In the genomic region with DNA sequence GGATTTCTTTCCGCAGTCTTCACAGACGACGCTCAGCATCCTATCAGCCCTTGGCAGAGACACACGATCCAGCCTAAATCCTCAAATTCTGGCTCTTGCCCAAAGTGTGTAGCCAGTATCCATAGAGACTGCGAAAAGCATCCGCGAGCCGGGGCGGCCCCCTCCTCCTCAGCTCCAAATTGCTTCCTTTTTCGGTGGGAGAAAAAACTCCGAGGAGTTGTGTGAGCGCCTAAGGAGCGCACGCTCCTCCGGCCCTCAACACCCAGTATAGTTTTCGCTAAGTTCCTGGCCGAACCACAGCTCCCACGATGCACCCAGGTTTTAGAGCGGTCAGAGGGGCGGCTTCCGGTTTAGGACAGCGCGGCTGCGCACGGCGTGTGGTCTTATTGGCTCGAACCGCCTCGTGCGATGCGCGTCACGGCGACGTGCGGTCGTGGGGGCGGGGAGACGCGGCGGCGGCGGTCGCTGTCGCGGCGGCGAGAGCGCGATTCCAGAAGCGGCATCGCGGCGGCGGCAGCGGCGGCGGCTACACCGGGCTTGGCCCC, we compare ENCODE assay signal across 1 cellular context.
TF ChIP-seq lines count a peak whose summit lies in the region.

A gene with protein sequence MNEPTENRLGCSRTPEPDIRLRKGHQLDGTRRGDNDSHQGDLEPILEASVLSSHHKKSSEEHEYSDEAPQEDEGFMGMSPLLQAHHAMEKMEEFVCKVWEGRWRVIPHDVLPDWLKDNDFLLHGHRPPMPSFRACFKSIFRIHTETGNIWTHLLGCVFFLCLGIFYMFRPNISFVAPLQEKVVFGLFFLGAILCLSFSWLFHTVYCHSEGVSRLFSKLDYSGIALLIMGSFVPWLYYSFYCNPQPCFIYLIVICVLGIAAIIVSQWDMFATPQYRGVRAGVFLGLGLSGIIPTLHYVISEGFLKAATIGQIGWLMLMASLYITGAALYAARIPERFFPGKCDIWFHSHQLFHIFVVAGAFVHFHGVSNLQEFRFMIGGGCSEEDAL (plus strand): TSS at position 493 of the 545 bp plus-strand sequence. CDS start 63,274 bp downstream, outside the sequence.

TF ChIP-seq in A549, 52 proteins besides CTCF, POLR2A, EP300 and RAD21 (continued from another document):
- TF ChIP-seq FOSB (CRISPR knock-in tag; IDR thresholded peaks at IDR 0.05) (peak; percentile 39; the same call in 1 of the 2 replicates), CHD2 (IDR thresholded peaks at IDR 0.05; ENCODE audit: low read length, partially characterized antibody) (peak; percentile 60), EHF (CRISPR knock-in tag; IDR thresholded peaks at IDR 0.05) (peak; percentile 67; the same call in 1 of the 2 replicates), HOXB13 (CRISPR knock-in tag; IDR thresholded peaks at IDR 0.05; ENCODE audit: low read depth) (peak; percentile 78), KDM5A (IDR thresholded peaks at IDR 0.05) (no peak), KDM1A (IDR thresholded peaks at IDR 0.05; ENCODE audit: low read depth) (no peak)
- TF ChIP-seq, protein P1, sequence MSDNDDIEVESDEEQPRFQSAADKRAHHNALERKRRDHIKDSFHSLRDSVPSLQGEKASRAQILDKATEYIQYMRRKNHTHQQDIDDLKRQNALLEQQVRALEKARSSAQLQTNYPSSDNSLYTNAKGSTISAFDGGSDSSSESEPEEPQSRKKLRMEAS (IDR thresholded peaks at IDR 0.05) = peak; percentile 93
- TF ChIP-seq, protein P2, sequence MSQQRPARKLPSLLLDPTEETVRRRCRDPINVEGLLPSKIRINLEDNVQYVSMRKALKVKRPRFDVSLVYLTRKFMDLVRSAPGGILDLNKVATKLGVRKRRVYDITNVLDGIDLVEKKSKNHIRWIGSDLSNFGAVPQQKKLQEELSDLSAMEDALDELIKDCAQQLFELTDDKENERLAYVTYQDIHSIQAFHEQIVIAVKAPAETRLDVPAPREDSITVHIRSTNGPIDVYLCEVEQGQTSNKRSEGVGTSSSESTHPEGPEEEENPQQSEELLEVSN (IDR thresholded peaks at IDR 0.05; ENCODE audit: borderline replicate concordance, low read depth) = peak; percentile 77
- TF ChIP-seq, protein P3, sequence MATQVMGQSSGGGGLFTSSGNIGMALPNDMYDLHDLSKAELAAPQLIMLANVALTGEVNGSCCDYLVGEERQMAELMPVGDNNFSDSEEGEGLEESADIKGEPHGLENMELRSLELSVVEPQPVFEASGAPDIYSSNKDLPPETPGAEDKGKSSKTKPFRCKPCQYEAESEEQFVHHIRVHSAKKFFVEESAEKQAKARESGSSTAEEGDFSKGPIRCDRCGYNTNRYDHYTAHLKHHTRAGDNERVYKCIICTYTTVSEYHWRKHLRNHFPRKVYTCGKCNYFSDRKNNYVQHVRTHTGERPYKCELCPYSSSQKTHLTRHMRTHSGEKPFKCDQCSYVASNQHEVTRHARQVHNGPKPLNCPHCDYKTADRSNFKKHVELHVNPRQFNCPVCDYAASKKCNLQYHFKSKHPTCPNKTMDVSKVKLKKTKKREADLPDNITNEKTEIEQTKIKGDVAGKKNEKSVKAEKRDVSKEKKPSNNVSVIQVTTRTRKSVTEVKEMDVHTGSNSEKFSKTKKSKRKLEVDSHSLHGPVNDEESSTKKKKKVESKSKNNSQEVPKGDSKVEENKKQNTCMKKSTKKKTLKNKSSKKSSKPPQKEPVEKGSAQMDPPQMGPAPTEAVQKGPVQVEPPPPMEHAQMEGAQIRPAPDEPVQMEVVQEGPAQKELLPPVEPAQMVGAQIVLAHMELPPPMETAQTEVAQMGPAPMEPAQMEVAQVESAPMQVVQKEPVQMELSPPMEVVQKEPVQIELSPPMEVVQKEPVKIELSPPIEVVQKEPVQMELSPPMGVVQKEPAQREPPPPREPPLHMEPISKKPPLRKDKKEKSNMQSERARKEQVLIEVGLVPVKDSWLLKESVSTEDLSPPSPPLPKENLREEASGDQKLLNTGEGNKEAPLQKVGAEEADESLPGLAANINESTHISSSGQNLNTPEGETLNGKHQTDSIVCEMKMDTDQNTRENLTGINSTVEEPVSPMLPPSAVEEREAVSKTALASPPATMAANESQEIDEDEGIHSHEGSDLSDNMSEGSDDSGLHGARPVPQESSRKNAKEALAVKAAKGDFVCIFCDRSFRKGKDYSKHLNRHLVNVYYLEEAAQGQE (IDR thresholded peaks at IDR 0.05) = no peak
- TF ChIP-seq, protein P4, sequence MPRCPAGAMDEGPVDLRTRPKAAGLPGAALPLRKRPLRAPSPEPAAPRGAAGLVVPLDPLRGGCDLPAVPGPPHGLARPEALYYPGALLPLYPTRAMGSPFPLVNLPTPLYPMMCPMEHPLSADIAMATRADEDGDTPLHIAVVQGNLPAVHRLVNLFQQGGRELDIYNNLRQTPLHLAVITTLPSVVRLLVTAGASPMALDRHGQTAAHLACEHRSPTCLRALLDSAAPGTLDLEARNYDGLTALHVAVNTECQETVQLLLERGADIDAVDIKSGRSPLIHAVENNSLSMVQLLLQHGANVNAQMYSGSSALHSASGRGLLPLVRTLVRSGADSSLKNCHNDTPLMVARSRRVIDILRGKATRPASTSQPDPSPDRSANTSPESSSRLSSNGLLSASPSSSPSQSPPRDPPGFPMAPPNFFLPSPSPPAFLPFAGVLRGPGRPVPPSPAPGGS (IDR thresholded peaks at IDR 0.05) = peak; percentile 96
